In the genomic region with DNA sequence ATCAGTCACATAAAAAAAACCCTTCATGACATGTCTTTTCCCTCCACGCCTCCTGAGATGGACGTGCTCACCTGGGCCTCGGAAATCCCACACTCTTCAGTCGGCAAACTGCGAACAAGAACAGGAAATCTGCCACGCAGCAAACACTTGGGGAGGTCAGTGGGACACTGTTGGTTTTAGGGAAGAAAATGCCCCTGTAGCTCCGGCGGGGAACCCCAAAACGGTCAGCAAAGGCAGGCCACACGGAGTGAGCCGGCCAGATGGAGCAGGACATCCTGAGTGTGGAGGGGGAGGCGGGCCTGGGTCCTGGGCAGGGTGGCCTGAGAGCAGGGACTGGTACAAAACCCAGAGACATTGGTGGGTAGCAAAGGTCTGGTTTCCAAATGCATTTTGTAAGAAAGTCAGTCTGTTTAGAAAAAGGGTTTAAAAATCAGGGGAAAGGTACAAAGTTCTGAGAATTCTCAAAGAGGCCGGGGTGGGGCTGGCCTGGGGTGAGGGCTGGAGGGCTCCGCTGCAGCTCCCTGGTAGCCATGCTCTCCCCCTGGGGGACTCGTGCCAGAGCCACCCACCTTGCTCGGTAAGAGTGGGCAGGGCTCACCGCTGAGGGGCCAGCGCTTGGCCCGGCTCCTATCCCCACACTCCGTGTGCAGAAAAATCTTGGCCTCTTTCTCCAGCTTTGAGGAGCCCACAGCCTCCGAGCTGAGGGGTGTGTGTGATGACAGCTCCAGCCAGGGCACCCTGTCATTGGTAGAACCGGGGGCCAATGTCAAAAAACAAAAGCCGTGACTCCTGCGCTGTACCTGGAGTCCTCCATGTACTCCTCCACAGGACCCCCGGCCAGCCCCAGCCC, we compare ENCODE assay signal across 2 cellular contexts.
A peak's percentile ranks its signal among the peaks of the same experiment; 100 is the strongest.
TF ChIP-seq lines count a peak whose summit lies in the region.

No MANE protein-coding gene starts in this region.

TF ChIP-seq in SK-N-SH, 30 proteins besides CTCF, POLR2A, EP300 and RAD21:
- TF ChIP-seq, protein P1, sequence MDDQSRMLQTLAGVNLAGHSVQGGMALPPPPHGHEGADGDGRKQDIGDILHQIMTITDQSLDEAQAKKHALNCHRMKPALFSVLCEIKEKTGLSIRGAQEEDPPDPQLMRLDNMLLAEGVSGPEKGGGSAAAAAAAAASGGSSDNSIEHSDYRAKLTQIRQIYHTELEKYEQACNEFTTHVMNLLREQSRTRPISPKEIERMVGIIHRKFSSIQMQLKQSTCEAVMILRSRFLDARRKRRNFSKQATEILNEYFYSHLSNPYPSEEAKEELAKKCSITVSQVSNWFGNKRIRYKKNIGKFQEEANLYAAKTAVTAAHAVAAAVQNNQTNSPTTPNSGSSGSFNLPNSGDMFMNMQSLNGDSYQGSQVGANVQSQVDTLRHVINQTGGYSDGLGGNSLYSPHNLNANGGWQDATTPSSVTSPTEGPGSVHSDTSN (IDR thresholded peaks at IDR 0.05): peak; percentile 12; the same call in 1 of the 2 replicates
- TF ChIP-seq NFIC (IDR thresholded peaks at IDR 0.05; ENCODE audit: borderline replicate concordance): no peak

TF ChIP-seq in SK-N-SH treated with all-trans-retinoic acid at 6 μM for 48 hours, 23 proteins besides CTCF, POLR2A, EP300 and RAD21:
- TF ChIP-seq, protein P2, sequence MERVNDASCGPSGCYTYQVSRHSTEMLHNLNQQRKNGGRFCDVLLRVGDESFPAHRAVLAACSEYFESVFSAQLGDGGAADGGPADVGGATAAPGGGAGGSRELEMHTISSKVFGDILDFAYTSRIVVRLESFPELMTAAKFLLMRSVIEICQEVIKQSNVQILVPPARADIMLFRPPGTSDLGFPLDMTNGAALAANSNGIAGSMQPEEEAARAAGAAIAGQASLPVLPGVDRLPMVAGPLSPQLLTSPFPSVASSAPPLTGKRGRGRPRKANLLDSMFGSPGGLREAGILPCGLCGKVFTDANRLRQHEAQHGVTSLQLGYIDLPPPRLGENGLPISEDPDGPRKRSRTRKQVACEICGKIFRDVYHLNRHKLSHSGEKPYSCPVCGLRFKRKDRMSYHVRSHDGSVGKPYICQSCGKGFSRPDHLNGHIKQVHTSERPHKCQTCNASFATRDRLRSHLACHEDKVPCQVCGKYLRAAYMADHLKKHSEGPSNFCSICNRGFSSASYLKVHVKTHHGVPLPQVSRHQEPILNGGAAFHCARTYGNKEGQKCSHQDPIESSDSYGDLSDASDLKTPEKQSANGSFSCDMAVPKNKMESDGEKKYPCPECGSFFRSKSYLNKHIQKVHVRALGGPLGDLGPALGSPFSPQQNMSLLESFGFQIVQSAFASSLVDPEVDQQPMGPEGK (CRISPR knock-in tag; IDR thresholded peaks at IDR 0.05; ENCODE audit: borderline replicate concordance): no peak
- TF ChIP-seq OSR1 (CRISPR knock-in tag; IDR thresholded peaks at IDR 0.05) (no peak), GLIS3 (CRISPR knock-in tag; IDR thresholded peaks at IDR 0.05) (no peak), ZFP3 (CRISPR knock-in tag; IDR thresholded peaks at IDR 0.05) (no peak)
TF ChIP-seq in SK-N-SH treated with all-trans-retinoic acid at 6 μM for 48 hours: peak in this region for 0.
